Comparison of ENCODE assay signal across 11 cellular contexts in the genomic region with DNA sequence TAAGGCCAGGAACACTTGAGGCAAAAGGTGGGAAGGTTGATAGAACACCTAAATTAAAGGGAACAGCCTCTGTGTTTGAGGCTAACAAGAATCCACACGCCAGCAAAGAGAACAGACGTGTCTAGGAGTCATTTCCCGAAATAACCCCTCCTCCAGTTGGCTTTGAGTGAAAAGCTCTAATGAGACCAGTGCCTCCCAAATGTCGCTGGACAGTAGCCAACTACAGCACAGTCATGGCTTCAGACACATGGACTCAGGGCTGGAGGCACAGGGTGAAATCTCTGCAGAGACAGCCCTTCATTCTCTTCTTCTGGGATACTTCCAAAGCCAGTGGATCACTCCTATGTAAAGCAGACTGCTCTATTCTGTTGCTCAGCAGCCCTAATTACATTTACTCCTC. TPM values are rescaled to one million over a fixed set of nuclear protein-coding genes. Genes with fewer than 3 reads are reported as not detected.
A peak's percentile ranks its signal among the peaks of the same experiment; 100 is the strongest.
DNase-seq lines count a peak whose midpoint lies in the region; ATAC-seq and TF ChIP-seq lines count a peak whose summit lies in the region.
"Had no signal": no experiment of that assay in that cellular context is flagged by ENCODE, and none has a peak within 500 bp of the region (broad histone marks: within the 10 kb centered on the region; RNA-seq: fewer than 3 reads in every experiment).

No MANE protein-coding gene starts in this region.

- H3K4me2 ChIP-seq in mesenchymal stem cell (ENCODE audit: low read length, poor library complexity, severe bottlenecking): no peak overlapping the region
- H3K4me2 ChIP-seq: BLaER1 had no signal

- no peak overlapping the region for H4K91ac ChIP-seq in mesenchymal stem cell (ENCODE audit: low read length)

- H3K4ac ChIP-seq in mesenchymal stem cell (ENCODE audit: low read depth in 1 of 2, low read length in 2 of 2): no peak overlapping the region

- H3K4me1 ChIP-seq in mesenchymal stem cell (ENCODE audit: control insufficient read depth, insufficient read depth, low read depth, low read length): peaks cover 2% of the 10 kb centered on the region
- H3K4me1 ChIP-seq: BLaER1 had no signal

- no peak overlapping the region for H2BK5ac ChIP-seq in mesenchymal stem cell (ENCODE audit: low read depth, low read length, poor library complexity, severe bottlenecking)

- no peak overlapping the region for H2AK5ac ChIP-seq in mesenchymal stem cell (ENCODE audit: low read length, severe bottlenecking)

- no peak overlapping the region for H2BK15ac ChIP-seq in mesenchymal stem cell (ENCODE audit: low read depth, poor library complexity, severe bottlenecking)

- TF ChIP-seq POLR2A in GM18505 (IDR thresholded peaks at IDR 0.05; ENCODE audit: borderline replicate concordance, extremely low read depth, insufficient read depth, insufficient read length): no peak

- H3K9ac ChIP-seq in mesenchymal stem cell (ENCODE audit: low read length): peak overlapping the region; percentile 19
- H3K9ac ChIP-seq: BLaER1 had no signal

- H3K9me3 ChIP-seq in mesenchymal stem cell (ENCODE audit: control insufficient read depth, low read length): no peaks in the 10 kb centered on the region
- H3K9me3 ChIP-seq: BLaER1, SJSA1 had no signal

- no peak overlapping the region for H2BK12ac ChIP-seq in mesenchymal stem cell (ENCODE audit: low read length in 2 of 2)

- H3K79me1 ChIP-seq in mesenchymal stem cell (replicated peaks; ENCODE audit: low read length, poor library complexity, severe bottlenecking): no peaks in the 10 kb centered on the region

- no peak overlapping the region for H3K18ac ChIP-seq in mesenchymal stem cell (ENCODE audit: low read depth in 1 of 2, low read length in 2 of 2)

- no peak for TF ChIP-seq CTCF in AG09309 (IDR thresholded peaks at IDR 0.05; ENCODE audit: control insufficient read depth, insufficient read depth, low read depth, low read length, missing control alignments)
- TF ChIP-seq CTCF in epithelial cell of esophagus (IDR thresholded peaks at IDR 0.05; ENCODE audit: insufficient read depth, low read depth, low read length, missing control alignments): no peak

- DNase-seq in AG09309 (ENCODE audit: low read depth) (peak; percentile 51), NCI-H446 treated with DMSO at 0.1 percent for 48 hours (lab: John Stamatoyannopoulos, UW) (peak; percentile 95), epithelial cell of esophagus (ENCODE audit: low read depth) (peak; percentile 95), mesenchymal stem cell (peak; percentile 22)
- no peak for DNase-seq in activated CD4-positive, alpha-beta T cell treated with anti-CD3 and anti-CD28 coated beads for 48 hours
- DNase-seq: activated naive CD4-positive, alpha-beta T cell treated with anti-CD3 and anti-CD28 coated beads, Interleukin-2, amount 10 ng/mL, durations not matched to agents 7 days and 5 days had no signal

- H3K4me3 ChIP-seq in AG09309 (ENCODE audit: control insufficient read depth, low read depth, low read length) (no peak overlapping the region), epithelial cell of esophagus (ENCODE audit: low read length) (no peak overlapping the region), mesenchymal stem cell (ENCODE audit: insufficient read depth in 1 of 2, low read depth in 1 of 2, low read length in 2 of 2) (peak overlapping the region in 1 of 2 experiments; percentile 11)
- H3K4me3 ChIP-seq: BLaER1, SJSA1 had no signal

- H2AFZ ChIP-seq in mesenchymal stem cell (ENCODE audit: low read depth, low read length): no peak overlapping the region

- no peak overlapping the region for H2BK120ac ChIP-seq in mesenchymal stem cell (ENCODE audit: low read depth, low read length)

- H3K23ac ChIP-seq in mesenchymal stem cell (ENCODE audit: low read length in 2 of 2): no peak overlapping the region

- no peak overlapping the region for H3K14ac ChIP-seq in mesenchymal stem cell (ENCODE audit: low read length in 2 of 2)

- H3K36me3 ChIP-seq in mesenchymal stem cell (ENCODE audit: control insufficient read depth in 1 of 2, insufficient read depth in 2 of 2, low read depth in 1 of 2, low read length in 2 of 2): no peaks in the 10 kb centered on the region
- H3K36me3 ChIP-seq: BLaER1, SJSA1 had no signal

- 72% methylated on average over 4 of the region's 4 CpGs for WGBS in mesenchymal stem cell

- ATAC-seq in HG02981 (IDR thresholded peaks at IDR 0.05; ENCODE audit: unreplicated experiment) (no peak), GM18505 (IDR thresholded peaks at IDR 0.05; ENCODE audit: unreplicated experiment) (no peak), GM18498 (IDR thresholded peaks at IDR 0.05; ENCODE audit: unreplicated experiment) (no peak)

- no peak overlapping the region for H3K27ac ChIP-seq in mesenchymal stem cell (ENCODE audit: low read length, poor library complexity, severe bottlenecking)
- H3K27ac ChIP-seq: BLaER1, SJSA1 had no signal

- peaks cover 0 to 27% of the 10 kb centered on the region in 2 experiments for H3K27me3 ChIP-seq in mesenchymal stem cell (ENCODE audit: control insufficient read depth in 1 of 2, insufficient read depth in 1 of 2, low read length in 2 of 2)
- H3K27me3 ChIP-seq: BLaER1 had no signal

- no peak overlapping the region for H4K8ac ChIP-seq in mesenchymal stem cell (ENCODE audit: low read length)

RNA-seq across cellular contexts. Expression of a gene that starts 49.6 kb away (rescaled TPM):
- 5.7 TPM for polyA plus RNA-seq in mesenchymal stem cell (2013, experiment 1 of 2)
- polyA plus RNA-seq in mesenchymal stem cell (2013, experiment 2 of 2): 6.0 TPM

RNA-seq across cellular contexts. Expression of a gene that starts 50.0 kb away (rescaled TPM):
- polyA plus RNA-seq in mesenchymal stem cell (2013, experiment 1 of 2): 59.2 TPM
- 61.1 TPM for polyA plus RNA-seq in mesenchymal stem cell (2013, experiment 2 of 2)
